Comparison of ENCODE assay signal across 23 cellular contexts in the genomic region with DNA sequence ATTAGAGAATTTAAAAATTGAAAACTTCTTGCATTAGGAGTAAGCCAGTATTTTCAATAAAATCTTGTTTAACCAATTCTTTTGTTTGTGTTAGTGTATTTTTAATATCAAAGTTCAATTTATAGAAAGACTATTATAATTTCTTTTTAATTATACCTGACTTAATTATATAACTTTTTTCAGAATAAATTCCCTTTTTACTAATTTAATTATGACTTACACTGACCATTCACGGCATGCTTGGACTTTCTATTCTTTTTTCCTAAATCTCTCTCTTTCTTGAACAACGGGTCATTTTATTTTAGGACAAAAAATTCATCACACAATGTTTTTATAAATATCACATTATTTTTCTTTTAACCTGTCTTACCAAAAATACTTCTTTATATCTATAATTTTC.
DNase-seq lines count a peak whose midpoint lies in the region; ATAC-seq and FAIRE-seq lines count a peak whose summit lies in the region.
"Had no signal": no experiment of that assay in that cellular context is flagged by ENCODE, and none has a peak within 500 bp of the region (broad histone marks: within the 10 kb centered on the region; RNA-seq: fewer than 3 reads in every experiment).

No MANE protein-coding gene starts in this region.

- in situ Hi-C loops in KBM-7 (cut with MboI; ENCODE audit: low pct_unique_long_range_greater_than_20kb, low sequenced_read_pairs) = no loop called here

- ATAC-seq in HG02981 (IDR thresholded peaks at IDR 0.05; ENCODE audit: unreplicated experiment) = no peak
- ATAC-seq: activated CD4-positive, CD25-positive, alpha-beta regulatory T cell treated with anti-CD3 and anti-CD28 coated beads, Interleukin-2, amount 50 U/mL, for 24 hours; activated CD8-positive, alpha-beta T cell treated with anti-CD3 and anti-CD28 coated beads, Interleukin-2, amount 10 ng/mL, durations not matched to agents 7 days and 5 days; left cardiac atrium; stimulated activated naive CD8-positive, alpha-beta T cell treated with anti-CD3 and anti-CD28 coated beads, Interleukin-15, amount 100 ng/mL, for 72 hours had no signal

- DNase-seq in ELR (ENCODE audit: low read depth) (peak; percentile 47), KBM-7 (peak; percentile 29), RPMI7951 (ENCODE audit: low read depth) (peak; percentile 17), frontal cortex (ENCODE audit: low spot score in 2 of 2) (no peak), iPS-NIHi11 (ENCODE audit: low spot score) (no peak), NCI-H1694 treated with DMSO at 0.1 percent for 48 hours (lab: John Stamatoyannopoulos, UW) (no peak)
- DNase-seq in stimulated activated CD4-positive, alpha-beta T cell treated with anti-CD3 and anti-CD28 coated beads, Interleukin-4, amount 100 ng/mL, for 4 hours = no peak
- DNase-seq: activated CD8-positive, alpha-beta T cell treated with anti-CD3 and anti-CD28 coated beads, Interleukin-2, amount 10 ng/mL, durations not matched to agents 7 days and 5 days; activated T-cell treated with anti-CD3 and anti-CD28 coated beads, Interleukin-2, amount 50 U/mL, for 24 hours; CD8-positive, alpha-beta memory T cell; colonic mucosa; KG1; left cardiac atrium; NCI-H1417; NCI-H526 treated with DMSO at 0.1 percent for 48 hours; nephron progenitor cell; stimulated activated naive CD8-positive, alpha-beta T cell treated with anti-CD3 and anti-CD28 coated beads, Interleukin-15, amount 100 ng/mL, for 72 hours; T1000; transverse colon had no signal

- FAIRE-seq in frontal cortex (lab: Jason Lieb, UNC) = peak; percentile 31
- FAIRE-seq: GM19239, H1 had no signal

Comparison
In these comparisons a context has a peak if more than half of its experiments do, and no peak if none do; other contexts are left out.
1. DNase-seq: peak in ELR (single experiment), KBM-7 (single experiment) and RPMI7951 (single experiment); none in frontal cortex (0 of 2), iPS-NIHi11 (single experiment), NCI-H1694 treated with DMSO at 0.1 percent for 48 hours (single experiment) and stimulated activated CD4-positive, alpha-beta T cell treated with anti-CD3 and anti-CD28 coated beads, Interleukin-4, amount 100 ng/mL, for 4 hours (0 of 2).